1 cellular context compared by ENCODE assay signal in the genomic region with DNA sequence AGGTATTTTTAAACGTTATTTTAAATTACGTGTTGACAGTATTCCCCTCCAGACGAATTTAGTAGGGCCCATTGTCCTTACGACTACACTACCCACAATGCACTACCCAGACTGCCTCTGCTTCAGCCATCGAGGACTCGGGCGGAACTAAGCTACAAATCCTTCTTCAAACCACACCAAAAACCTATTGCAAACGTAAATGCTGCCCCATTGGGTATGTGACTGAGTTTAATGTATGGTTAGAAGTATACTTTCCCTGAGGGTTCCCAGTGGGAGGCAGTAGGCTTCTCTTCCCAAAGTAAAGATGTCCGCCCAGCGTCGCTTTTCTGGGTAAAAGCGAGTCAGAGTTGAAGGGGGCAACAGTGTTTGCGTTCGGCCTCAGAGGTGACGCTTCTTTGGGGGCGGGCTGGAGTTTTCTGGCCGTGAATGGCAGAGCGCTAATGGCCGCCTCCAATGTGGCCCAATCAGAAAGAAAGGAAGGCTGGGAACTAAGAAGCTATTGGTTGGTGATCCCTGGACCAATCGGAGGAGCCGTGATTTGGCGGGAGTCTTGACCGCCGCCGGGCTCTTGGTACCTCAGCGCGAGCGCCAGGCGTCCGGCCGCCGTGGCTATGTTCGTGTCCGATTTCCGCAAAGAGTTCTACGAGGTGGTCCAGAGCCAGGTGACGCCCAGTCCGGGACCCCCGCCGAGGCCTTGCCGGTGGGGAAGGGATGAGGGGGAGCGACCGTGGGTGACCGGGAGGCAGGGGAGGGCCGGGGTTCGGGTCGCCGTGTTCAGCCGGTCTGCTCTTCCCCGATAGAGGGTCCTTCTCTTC.
TF ChIP-seq lines count a peak whose summit lies in the region.

A gene with protein sequence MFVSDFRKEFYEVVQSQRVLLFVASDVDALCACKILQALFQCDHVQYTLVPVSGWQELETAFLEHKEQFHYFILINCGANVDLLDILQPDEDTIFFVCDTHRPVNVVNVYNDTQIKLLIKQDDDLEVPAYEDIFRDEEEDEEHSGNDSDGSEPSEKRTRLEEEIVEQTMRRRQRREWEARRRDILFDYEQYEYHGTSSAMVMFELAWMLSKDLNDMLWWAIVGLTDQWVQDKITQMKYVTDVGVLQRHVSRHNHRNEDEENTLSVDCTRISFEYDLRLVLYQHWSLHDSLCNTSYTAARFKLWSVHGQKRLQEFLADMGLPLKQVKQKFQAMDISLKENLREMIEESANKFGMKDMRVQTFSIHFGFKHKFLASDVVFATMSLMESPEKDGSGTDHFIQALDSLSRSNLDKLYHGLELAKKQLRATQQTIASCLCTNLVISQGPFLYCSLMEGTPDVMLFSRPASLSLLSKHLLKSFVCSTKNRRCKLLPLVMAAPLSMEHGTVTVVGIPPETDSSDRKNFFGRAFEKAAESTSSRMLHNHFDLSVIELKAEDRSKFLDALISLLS (plus strand): TSS at position 563 of the 815 bp plus-strand sequence. CDS start 49 bp downstream, at position 612.

TF ChIP-seq in HepG2, 621 proteins besides CTCF, POLR2A, EP300 and RAD21 (continued from another document and continues in another):
- TF ChIP-seq, protein P1, sequence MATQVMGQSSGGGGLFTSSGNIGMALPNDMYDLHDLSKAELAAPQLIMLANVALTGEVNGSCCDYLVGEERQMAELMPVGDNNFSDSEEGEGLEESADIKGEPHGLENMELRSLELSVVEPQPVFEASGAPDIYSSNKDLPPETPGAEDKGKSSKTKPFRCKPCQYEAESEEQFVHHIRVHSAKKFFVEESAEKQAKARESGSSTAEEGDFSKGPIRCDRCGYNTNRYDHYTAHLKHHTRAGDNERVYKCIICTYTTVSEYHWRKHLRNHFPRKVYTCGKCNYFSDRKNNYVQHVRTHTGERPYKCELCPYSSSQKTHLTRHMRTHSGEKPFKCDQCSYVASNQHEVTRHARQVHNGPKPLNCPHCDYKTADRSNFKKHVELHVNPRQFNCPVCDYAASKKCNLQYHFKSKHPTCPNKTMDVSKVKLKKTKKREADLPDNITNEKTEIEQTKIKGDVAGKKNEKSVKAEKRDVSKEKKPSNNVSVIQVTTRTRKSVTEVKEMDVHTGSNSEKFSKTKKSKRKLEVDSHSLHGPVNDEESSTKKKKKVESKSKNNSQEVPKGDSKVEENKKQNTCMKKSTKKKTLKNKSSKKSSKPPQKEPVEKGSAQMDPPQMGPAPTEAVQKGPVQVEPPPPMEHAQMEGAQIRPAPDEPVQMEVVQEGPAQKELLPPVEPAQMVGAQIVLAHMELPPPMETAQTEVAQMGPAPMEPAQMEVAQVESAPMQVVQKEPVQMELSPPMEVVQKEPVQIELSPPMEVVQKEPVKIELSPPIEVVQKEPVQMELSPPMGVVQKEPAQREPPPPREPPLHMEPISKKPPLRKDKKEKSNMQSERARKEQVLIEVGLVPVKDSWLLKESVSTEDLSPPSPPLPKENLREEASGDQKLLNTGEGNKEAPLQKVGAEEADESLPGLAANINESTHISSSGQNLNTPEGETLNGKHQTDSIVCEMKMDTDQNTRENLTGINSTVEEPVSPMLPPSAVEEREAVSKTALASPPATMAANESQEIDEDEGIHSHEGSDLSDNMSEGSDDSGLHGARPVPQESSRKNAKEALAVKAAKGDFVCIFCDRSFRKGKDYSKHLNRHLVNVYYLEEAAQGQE (IDR thresholded peaks at IDR 0.05; ENCODE audit: borderline replicate concordance in 1 of 2, low read depth in 1 of 2, low read length in 2 of 2): no peak
- no peak for TF ChIP-seq TEAD3 (CRISPR knock-in tag; optimal IDR thresholded peaks at IDR 0.05; ENCODE audit: borderline replicate concordance)
- no peak for TF ChIP-seq HHEX (CRISPR knock-in tag; IDR thresholded peaks at IDR 0.05)
- TF ChIP-seq KAT2B (IDR thresholded peaks at IDR 0.05; ENCODE audit: borderline replicate concordance, low read depth, low read length): no peak
- peak; percentile 72 for TF ChIP-seq PHF8 (CRISPR knock-in tag; IDR thresholded peaks at IDR 0.05)
- TF ChIP-seq FOXK1 (CRISPR knock-in tag; IDR thresholded peaks at IDR 0.05; ENCODE audit: borderline replicate concordance, low read depth): peak; percentile 65; the same call in 1 of the 2 replicates
- no peak for TF ChIP-seq ZNF589 (CRISPR knock-in tag; conservative IDR thresholded peaks at IDR 0.05)
- no peak for TF ChIP-seq ZNF782 (CRISPR knock-in tag; IDR thresholded peaks at IDR 0.05; ENCODE audit: borderline replicate concordance)
- TF ChIP-seq KDM3A (CRISPR knock-in tag; IDR thresholded peaks at IDR 0.05; ENCODE audit: low read depth): no peak; the same call in 1 of the 2 replicates
- TF ChIP-seq NRL (CRISPR knock-in tag; IDR thresholded peaks at IDR 0.05; ENCODE audit: borderline replicate concordance): peak; percentile 46; the same call in 1 of the 2 replicates
- TF ChIP-seq, protein P2, sequence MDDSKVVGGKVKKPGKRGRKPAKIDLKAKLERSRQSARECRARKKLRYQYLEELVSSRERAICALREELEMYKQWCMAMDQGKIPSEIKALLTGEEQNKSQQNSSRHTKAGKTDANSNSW (CRISPR knock-in tag; IDR thresholded peaks at IDR 0.05; ENCODE audit: borderline replicate concordance): no peak
- TF ChIP-seq KDM6A (CRISPR knock-in tag; IDR thresholded peaks at IDR 0.05; ENCODE audit: low read depth): no peak
- no peak for TF ChIP-seq ARHGAP35 (CRISPR knock-in tag; IDR thresholded peaks at IDR 0.05; ENCODE audit: borderline replicate concordance)
- no peak for TF ChIP-seq CBX2 (IDR thresholded peaks at IDR 0.05; ENCODE audit: low read depth, low read length)
- no peak for TF ChIP-seq CBX2 (CRISPR knock-in tag; IDR thresholded peaks at IDR 0.05; ENCODE audit: low read depth)
- TF ChIP-seq, protein P3, sequence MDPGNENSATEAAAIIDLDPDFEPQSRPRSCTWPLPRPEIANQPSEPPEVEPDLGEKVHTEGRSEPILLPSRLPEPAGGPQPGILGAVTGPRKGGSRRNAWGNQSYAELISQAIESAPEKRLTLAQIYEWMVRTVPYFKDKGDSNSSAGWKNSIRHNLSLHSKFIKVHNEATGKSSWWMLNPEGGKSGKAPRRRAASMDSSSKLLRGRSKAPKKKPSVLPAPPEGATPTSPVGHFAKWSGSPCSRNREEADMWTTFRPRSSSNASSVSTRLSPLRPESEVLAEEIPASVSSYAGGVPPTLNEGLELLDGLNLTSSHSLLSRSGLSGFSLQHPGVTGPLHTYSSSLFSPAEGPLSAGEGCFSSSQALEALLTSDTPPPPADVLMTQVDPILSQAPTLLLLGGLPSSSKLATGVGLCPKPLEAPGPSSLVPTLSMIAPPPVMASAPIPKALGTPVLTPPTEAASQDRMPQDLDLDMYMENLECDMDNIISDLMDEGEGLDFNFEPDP (CRISPR knock-in tag; conservative IDR thresholded peaks at IDR 0.05): no peak
- TF ChIP-seq RELA (CRISPR knock-in tag; IDR thresholded peaks at IDR 0.05): no peak
- TF ChIP-seq ZNF260 (CRISPR knock-in tag; IDR thresholded peaks at IDR 0.05; ENCODE audit: borderline replicate concordance, low read depth): no peak
- no peak for TF ChIP-seq AGO2 (optimal IDR thresholded peaks at IDR 0.05; ENCODE audit: low read depth, low read length)
- no peak; the same call in 1 of the 2 replicates for TF ChIP-seq ZSCAN9 (CRISPR knock-in tag; IDR thresholded peaks at IDR 0.05; ENCODE audit: borderline replicate concordance)
- TF ChIP-seq NPAS2 (CRISPR knock-in tag; IDR thresholded peaks at IDR 0.05; ENCODE audit: borderline replicate concordance): no peak
- TF ChIP-seq, protein P4, sequence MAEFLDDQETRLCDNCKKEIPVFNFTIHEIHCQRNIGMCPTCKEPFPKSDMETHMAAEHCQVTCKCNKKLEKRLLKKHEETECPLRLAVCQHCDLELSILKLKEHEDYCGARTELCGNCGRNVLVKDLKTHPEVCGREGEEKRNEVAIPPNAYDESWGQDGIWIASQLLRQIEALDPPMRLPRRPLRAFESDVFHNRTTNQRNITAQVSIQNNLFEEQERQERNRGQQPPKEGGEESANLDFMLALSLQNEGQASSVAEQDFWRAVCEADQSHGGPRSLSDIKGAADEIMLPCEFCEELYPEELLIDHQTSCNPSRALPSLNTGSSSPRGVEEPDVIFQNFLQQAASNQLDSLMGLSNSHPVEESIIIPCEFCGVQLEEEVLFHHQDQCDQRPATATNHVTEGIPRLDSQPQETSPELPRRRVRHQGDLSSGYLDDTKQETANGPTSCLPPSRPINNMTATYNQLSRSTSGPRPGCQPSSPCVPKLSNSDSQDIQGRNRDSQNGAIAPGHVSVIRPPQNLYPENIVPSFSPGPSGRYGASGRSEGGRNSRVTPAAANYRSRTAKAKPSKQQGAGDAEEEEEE (CRISPR knock-in tag; IDR thresholded peaks at IDR 0.05; ENCODE audit: borderline replicate concordance): no peak
- TF ChIP-seq ZNF34 (CRISPR knock-in tag; IDR thresholded peaks at IDR 0.05; ENCODE audit: borderline replicate concordance): no peak
- TF ChIP-seq, protein P5, sequence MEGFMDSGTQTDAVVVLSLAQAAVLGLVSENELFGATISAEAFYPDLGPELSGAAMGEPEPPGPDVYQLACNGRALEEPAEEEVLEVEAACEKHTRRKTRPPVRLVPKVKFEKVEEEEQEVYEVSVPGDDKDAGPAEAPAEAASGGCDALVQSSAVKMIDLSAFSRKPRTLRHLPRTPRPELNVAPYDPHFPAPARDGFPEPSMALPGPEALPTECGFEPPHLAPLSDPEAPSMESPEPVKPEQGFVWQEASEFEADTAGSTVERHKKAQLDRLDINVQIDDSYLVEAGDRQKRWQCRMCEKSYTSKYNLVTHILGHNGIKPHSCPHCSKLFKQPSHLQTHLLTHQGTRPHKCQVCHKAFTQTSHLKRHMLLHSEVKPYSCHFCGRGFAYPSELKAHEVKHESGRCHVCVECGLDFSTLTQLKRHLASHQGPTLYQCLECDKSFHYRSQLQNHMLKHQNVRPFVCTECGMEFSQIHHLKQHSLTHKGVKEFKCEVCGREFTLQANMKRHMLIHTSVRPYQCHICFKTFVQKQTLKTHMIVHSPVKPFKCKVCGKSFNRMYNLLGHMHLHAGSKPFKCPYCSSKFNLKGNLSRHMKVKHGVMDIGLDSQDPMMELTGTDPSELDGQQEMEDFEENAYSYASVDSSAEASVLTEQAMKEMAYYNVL (CRISPR knock-in tag; IDR thresholded peaks at IDR 0.05; ENCODE audit: borderline replicate concordance): no peak
- TF ChIP-seq ZNF556 (CRISPR knock-in tag; IDR thresholded peaks at IDR 0.05; ENCODE audit: borderline replicate concordance): no peak
- no peak for TF ChIP-seq BCL6 (CRISPR knock-in tag; IDR thresholded peaks at IDR 0.05)
- TF ChIP-seq, protein P6, sequence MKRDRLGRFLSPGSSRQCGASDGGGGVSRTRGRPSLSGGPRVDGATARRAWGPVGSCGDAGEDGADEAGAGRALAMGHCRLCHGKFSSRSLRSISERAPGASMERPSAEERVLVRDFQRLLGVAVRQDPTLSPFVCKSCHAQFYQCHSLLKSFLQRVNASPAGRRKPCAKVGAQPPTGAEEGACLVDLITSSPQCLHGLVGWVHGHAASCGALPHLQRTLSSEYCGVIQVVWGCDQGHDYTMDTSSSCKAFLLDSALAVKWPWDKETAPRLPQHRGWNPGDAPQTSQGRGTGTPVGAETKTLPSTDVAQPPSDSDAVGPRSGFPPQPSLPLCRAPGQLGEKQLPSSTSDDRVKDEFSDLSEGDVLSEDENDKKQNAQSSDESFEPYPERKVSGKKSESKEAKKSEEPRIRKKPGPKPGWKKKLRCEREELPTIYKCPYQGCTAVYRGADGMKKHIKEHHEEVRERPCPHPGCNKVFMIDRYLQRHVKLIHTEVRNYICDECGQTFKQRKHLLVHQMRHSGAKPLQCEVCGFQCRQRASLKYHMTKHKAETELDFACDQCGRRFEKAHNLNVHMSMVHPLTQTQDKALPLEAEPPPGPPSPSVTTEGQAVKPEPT (CRISPR knock-in tag; IDR thresholded peaks at IDR 0.05; ENCODE audit: low read depth): no peak
- TF ChIP-seq ELF4 (CRISPR knock-in tag; IDR thresholded peaks at IDR 0.05; ENCODE audit: borderline replicate concordance): peak; percentile 99
- no peak for TF ChIP-seq STAT5B (CRISPR knock-in tag; IDR thresholded peaks at IDR 0.05)
- no peak for TF ChIP-seq SCMH1 (CRISPR knock-in tag; IDR thresholded peaks at IDR 0.05; ENCODE audit: borderline replicate concordance)
- no peak for TF ChIP-seq ZNF792 (CRISPR knock-in tag; IDR thresholded peaks at IDR 0.05)
- TF ChIP-seq ZNF569 (CRISPR knock-in tag; IDR thresholded peaks at IDR 0.05; ENCODE audit: borderline replicate concordance): no peak
- no peak for TF ChIP-seq FOXK2 (IDR thresholded peaks at IDR 0.05)
- no peak for TF ChIP-seq HNRNPK (IDR thresholded peaks at IDR 0.05; ENCODE audit: low read depth, low read length, poor library complexity, severe bottlenecking)
- no peak for TF ChIP-seq ZNF343 (CRISPR knock-in tag; IDR thresholded peaks at IDR 0.05)
- peak; percentile 32 for TF ChIP-seq RARA (CRISPR knock-in tag; IDR thresholded peaks at IDR 0.05)
- TF ChIP-seq, protein P7, sequence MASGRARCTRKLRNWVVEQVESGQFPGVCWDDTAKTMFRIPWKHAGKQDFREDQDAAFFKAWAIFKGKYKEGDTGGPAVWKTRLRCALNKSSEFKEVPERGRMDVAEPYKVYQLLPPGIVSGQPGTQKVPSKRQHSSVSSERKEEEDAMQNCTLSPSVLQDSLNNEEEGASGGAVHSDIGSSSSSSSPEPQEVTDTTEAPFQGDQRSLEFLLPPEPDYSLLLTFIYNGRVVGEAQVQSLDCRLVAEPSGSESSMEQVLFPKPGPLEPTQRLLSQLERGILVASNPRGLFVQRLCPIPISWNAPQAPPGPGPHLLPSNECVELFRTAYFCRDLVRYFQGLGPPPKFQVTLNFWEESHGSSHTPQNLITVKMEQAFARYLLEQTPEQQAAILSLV (CRISPR knock-in tag; IDR thresholded peaks at IDR 0.05; ENCODE audit: borderline replicate concordance): no peak
- no peak for TF ChIP-seq MIER2 (CRISPR knock-in tag; IDR thresholded peaks at IDR 0.05)
- TF ChIP-seq, protein P8, sequence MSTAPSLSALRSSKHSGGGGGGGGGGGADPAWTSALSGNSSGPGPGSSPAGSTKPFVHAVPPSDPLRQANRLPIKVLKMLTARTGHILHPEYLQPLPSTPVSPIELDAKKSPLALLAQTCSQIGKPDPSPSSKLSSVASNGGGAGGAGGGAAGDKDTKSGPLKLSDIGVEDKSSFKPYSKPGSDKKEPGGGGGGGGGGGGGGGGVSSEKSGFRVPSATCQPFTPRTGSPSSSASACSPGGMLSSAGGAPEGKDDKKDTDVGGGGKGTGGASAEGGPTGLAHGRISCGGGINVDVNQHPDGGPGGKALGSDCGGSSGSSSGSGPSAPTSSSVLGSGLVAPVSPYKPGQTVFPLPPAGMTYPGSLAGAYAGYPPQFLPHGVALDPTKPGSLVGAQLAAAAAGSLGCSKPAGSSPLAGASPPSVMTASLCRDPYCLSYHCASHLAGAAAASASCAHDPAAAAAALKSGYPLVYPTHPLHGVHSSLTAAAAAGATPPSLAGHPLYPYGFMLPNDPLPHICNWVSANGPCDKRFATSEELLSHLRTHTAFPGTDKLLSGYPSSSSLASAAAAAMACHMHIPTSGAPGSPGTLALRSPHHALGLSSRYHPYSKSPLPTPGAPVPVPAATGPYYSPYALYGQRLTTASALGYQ (CRISPR knock-in tag; IDR thresholded peaks at IDR 0.05): no peak
- no peak for TF ChIP-seq SP140L (CRISPR knock-in tag; IDR thresholded peaks at IDR 0.05; ENCODE audit: borderline replicate concordance)
- no peak for TF ChIP-seq ZNF256 (CRISPR knock-in tag; conservative IDR thresholded peaks at IDR 0.05)
- no peak for TF ChIP-seq ZFAT (CRISPR knock-in tag; conservative IDR thresholded peaks at IDR 0.05)
- no peak for TF ChIP-seq ZNF567 (CRISPR knock-in tag; IDR thresholded peaks at IDR 0.05; ENCODE audit: borderline replicate concordance)
- no peak; the same call in 1 of the 2 replicates for TF ChIP-seq ZNF335 (CRISPR knock-in tag; IDR thresholded peaks at IDR 0.05)
